In genomic region chr20:3739926-3740599, GRCh38 we compare ENCODE assay signal across 13 cellular contexts. TPM values are rescaled to one million over a fixed set of nuclear protein-coding genes. Genes with fewer than 3 reads are reported as not detected.
A peak's percentile ranks its signal among the peaks of the same experiment; 100 is the strongest.
DNase-seq lines count a peak whose midpoint lies in the region; ATAC-seq and TF ChIP-seq lines count a peak whose summit lies in the region.
"Had no signal": no experiment of that assay in that cellular context is flagged by ENCODE, and none has a peak within 500 bp of the region (broad histone marks: within the 10 kb centered on the region; RNA-seq: fewer than 3 reads in every experiment).

No MANE protein-coding gene starts in this region.

- H3K4me1 ChIP-seq in mesenchymal stem cell (ENCODE audit: control insufficient read depth, insufficient read depth, low read depth, low read length): peaks cover 3% of the 10 kb centered on the region

- H3K27ac ChIP-seq in angular gyrus (ENCODE audit: low read depth, low read length) (peak overlapping the region; percentile 4), mesenchymal stem cell (ENCODE audit: low read length, poor library complexity, severe bottlenecking) (no peak overlapping the region)

- no peak overlapping the region for H3K18ac ChIP-seq in mesenchymal stem cell (ENCODE audit: low read depth in 1 of 2, low read length in 2 of 2)

- H3K14ac ChIP-seq in mesenchymal stem cell (ENCODE audit: low read length in 2 of 2): no peak overlapping the region

- H3K23ac ChIP-seq in mesenchymal stem cell (ENCODE audit: low read length in 2 of 2): no peak overlapping the region

- no peak overlapping the region for H3K4me3 Mint-ChIP-seq in activated CD4-positive, alpha-beta T cell treated with anti-CD3 and anti-CD28 coated beads, Interleukin-2, amount 10 ng/mL, durations not matched to agents 7 days and 5 days
- H3K4me3 Mint-ChIP-seq: memory B cell had no signal

- H3K27ac Mint-ChIP-seq in activated CD4-positive, alpha-beta T cell treated with anti-CD3 and anti-CD28 coated beads, Interleukin-2, amount 10 ng/mL, durations not matched to agents 7 days and 5 days: no peak overlapping the region
- H3K27ac Mint-ChIP-seq: memory B cell had no signal

- H3K4me2 ChIP-seq in mesenchymal stem cell (ENCODE audit: low read length, poor library complexity, severe bottlenecking): no peak overlapping the region

- H3K79me1 ChIP-seq in mesenchymal stem cell (replicated peaks; ENCODE audit: low read length, poor library complexity, severe bottlenecking): no peaks in the 10 kb centered on the region

- no peak for TF ChIP-seq CTCF in GM10248 (IDR thresholded peaks at IDR 0.05; ENCODE audit: control extremely low read depth, extremely low read depth, low read depth, missing control alignments)

- peak; percentile 7 for DNase-seq in 8988T
- DNase-seq in mesenchymal stem cell: no peak
- no peak for DNase-seq in GM10248 (ENCODE audit: extremely low spot score)
- no peak for DNase-seq in activated CD4-positive, alpha-beta T cell treated with anti-CD3 and anti-CD28 coated beads, Interleukin-2, amount 10 ng/mL, durations not matched to agents 7 days and 5 days
- DNase-seq: activated CD4-positive, alpha-beta T cell treated with anti-CD3 and anti-CD28 coated beads, Interleukin-2, amount 50 U/mL, for 48 hours; amniotic stem cell; GF-D8; NCI-H1092; NK-92 treated with Interleukin-12 subunit alpha and Interleukin-12 subunit beta, amount 100 ng/mL, for 24 hours had no signal

- no peak overlapping the region for H3K4me3 ChIP-seq in mesenchymal stem cell (ENCODE audit: insufficient read depth in 1 of 2, low read depth in 1 of 2, low read length in 2 of 2)
- H3K4me3 ChIP-seq: coronary artery had no signal

- CTCF ChIA-PET in GM10248 (lab: Yijun Ruan, JAX): interaction anchor here (1.1 to 6.0 kb wide), 6 partner anchors 10 to 331 kb away, joined by 3 to 23 read pairs (median 6); no protein-coding TSS in a partner anchor
- CTCF ChIA-PET in activated CD4-positive, alpha-beta T cell treated with anti-CD3 and anti-CD28 coated beads, Interleukin-2, amount 10 ng/mL, durations not matched to agents 7 days and 5 days (lab: Charles Lee): interaction anchor here (0.6 to 2.1 kb wide), 6 partner anchors 10 to 498 kb away, joined by 3 to 6 read pairs (median 3); no protein-coding TSS in a partner anchor

- peaks cover 9% of the 10 kb centered on the region for H3K4me1 Mint-ChIP-seq in activated CD4-positive, alpha-beta T cell treated with anti-CD3 and anti-CD28 coated beads, Interleukin-2, amount 10 ng/mL, durations not matched to agents 7 days and 5 days

- ATAC-seq in HG02981 (IDR thresholded peaks at IDR 0.05; ENCODE audit: unreplicated experiment): no peak

- no peak overlapping the region for H4K8ac ChIP-seq in mesenchymal stem cell (ENCODE audit: low read length)

- H3K27me3 ChIP-seq in mesenchymal stem cell (ENCODE audit: control insufficient read depth in 1 of 2, insufficient read depth in 1 of 2, low read length in 2 of 2): peaks cover 13 to 24% of the 10 kb centered on the region in 2 experiments

- H2AK5ac ChIP-seq in mesenchymal stem cell (ENCODE audit: low read length, severe bottlenecking): no peak overlapping the region

- H2AFZ ChIP-seq in mesenchymal stem cell (ENCODE audit: low read depth, low read length): no peak overlapping the region

- H2BK5ac ChIP-seq in mesenchymal stem cell (ENCODE audit: low read depth, low read length, poor library complexity, severe bottlenecking): no peak overlapping the region

- no peak overlapping the region for H2BK12ac ChIP-seq in mesenchymal stem cell (ENCODE audit: low read length in 2 of 2)

- H4K91ac ChIP-seq in mesenchymal stem cell (ENCODE audit: low read length): peak overlapping the region; percentile 31

- no peak overlapping the region for H2BK120ac ChIP-seq in mesenchymal stem cell (ENCODE audit: low read depth, low read length)

- H3K9ac ChIP-seq in mesenchymal stem cell (ENCODE audit: low read length): no peak overlapping the region

- WGBS in mesenchymal stem cell: 87% methylated on average over 6 of the region's 7 CpGs

- H3K36me3 ChIP-seq in mesenchymal stem cell (ENCODE audit: control insufficient read depth in 1 of 2, insufficient read depth in 2 of 2, low read depth in 1 of 2, low read length in 2 of 2): no peaks in the 10 kb centered on the region

- no peaks in the 10 kb centered on the region for H3K36me3 Mint-ChIP-seq in activated CD4-positive, alpha-beta T cell treated with anti-CD3 and anti-CD28 coated beads, Interleukin-2, amount 10 ng/mL, durations not matched to agents 7 days and 5 days (ENCODE audit: low read depth)
- H3K36me3 Mint-ChIP-seq: memory B cell had no signal

- POLR2A ChIA-PET in GM10248 (lab: Yijun Ruan, JAX): no interaction called here
- POLR2A ChIA-PET in activated CD4-positive, alpha-beta T cell treated with anti-CD3 and anti-CD28 coated beads, Interleukin-2, amount 10 ng/mL, durations not matched to agents 7 days and 5 days (lab: Charles Lee): no interaction called here

- H3K4ac ChIP-seq in mesenchymal stem cell (ENCODE audit: low read depth in 1 of 2, low read length in 2 of 2): no peak overlapping the region

- no peaks in the 10 kb centered on the region for H3K9me3 Mint-ChIP-seq in activated CD4-positive, alpha-beta T cell treated with anti-CD3 and anti-CD28 coated beads, Interleukin-2, amount 10 ng/mL, durations not matched to agents 7 days and 5 days
- H3K9me3 Mint-ChIP-seq: memory B cell had no signal

- peaks cover 14% of the 10 kb centered on the region for H3K27me3 Mint-ChIP-seq in activated CD4-positive, alpha-beta T cell treated with anti-CD3 and anti-CD28 coated beads, Interleukin-2, amount 10 ng/mL, durations not matched to agents 7 days and 5 days

- H3K9me3 ChIP-seq in mesenchymal stem cell (ENCODE audit: control insufficient read depth, low read length): no peaks in the 10 kb centered on the region

- no peak overlapping the region for H2BK15ac ChIP-seq in mesenchymal stem cell (ENCODE audit: low read depth, poor library complexity, severe bottlenecking)

RNA-seq across cellular contexts. Expression of gene HSPA12B, which starts 7.6 kb away (rescaled TPM):
- 0.03 TPM for polyA plus RNA-seq in mesenchymal stem cell (2013, experiment 1 of 2)
- polyA plus RNA-seq in mesenchymal stem cell (2013, experiment 2 of 2): 0.04 TPM
- total RNA-seq in activated CD4-positive, alpha-beta T cell treated with anti-CD3 and anti-CD28 coated beads, Interleukin-2, amount 10 ng/mL, durations not matched to agents 7 days and 5 days: not detected

RNA-seq across cellular contexts. Expression of gene ADISSP, which starts 27.5 kb away (rescaled TPM):
- polyA plus RNA-seq in mesenchymal stem cell (2013, experiment 1 of 2): 39.5 TPM
- 36.9 TPM for polyA plus RNA-seq in mesenchymal stem cell (2013, experiment 2 of 2)
- 10 to 100 TPM; 27.8 to 27.9 TPM for total RNA-seq in activated CD4-positive, alpha-beta T cell treated with anti-CD3 and anti-CD28 coated beads, Interleukin-2, amount 10 ng/mL, durations not matched to agents 7 days and 5 days

RNA-seq across cellular contexts. Expression of gene SIGLEC1, which starts 27.7 kb away (rescaled TPM):
- polyA plus RNA-seq in mesenchymal stem cell (2013, experiment 1 of 2): not detected
- not detected for polyA plus RNA-seq in mesenchymal stem cell (2013, experiment 2 of 2)
- not detected for total RNA-seq in activated CD4-positive, alpha-beta T cell treated with anti-CD3 and anti-CD28 coated beads, Interleukin-2, amount 10 ng/mL, durations not matched to agents 7 days and 5 days

RNA-seq across cellular contexts. Expression of gene SPEF1, which starts 41.2 kb away (rescaled TPM):
- polyA plus RNA-seq in mesenchymal stem cell (2013, experiment 1 of 2): 0.07 TPM
- polyA plus RNA-seq in mesenchymal stem cell (2013, experiment 2 of 2): 0.07 TPM
- under 1 TPM; 0.17 to 0.21 TPM for total RNA-seq in activated CD4-positive, alpha-beta T cell treated with anti-CD3 and anti-CD28 coated beads, Interleukin-2, amount 10 ng/mL, durations not matched to agents 7 days and 5 days

RNA-seq across cellular contexts. Expression of gene CENPB, which starts 46.5 kb away (rescaled TPM):
- 38.0 TPM for polyA plus RNA-seq in mesenchymal stem cell (2013, experiment 1 of 2)
- polyA plus RNA-seq in mesenchymal stem cell (2013, experiment 2 of 2): 38.0 TPM
- 10 to 100 TPM; 77.8 to 85.6 TPM for total RNA-seq in activated CD4-positive, alpha-beta T cell treated with anti-CD3 and anti-CD28 coated beads, Interleukin-2, amount 10 ng/mL, durations not matched to agents 7 days and 5 days
